27 cellular contexts compared by ENCODE assay signal in genomic region chr3:155431856-155432570, GRCh38.
"Had no signal": no experiment of that assay in that cellular context is flagged by ENCODE, and none has a peak within 500 bp of the region (broad histone marks: within the 10 kb centered on the region; RNA-seq: fewer than 3 reads in every experiment).

No MANE protein-coding gene starts in this region.

- DNase-seq: activated CD4-positive, alpha-beta T cell treated with anti-CD3 and anti-CD28 coated beads for 48 hours; activated CD4-positive, alpha-beta T cell treated with anti-CD3 and anti-CD28 coated beads, Interleukin-2, amount 50 U/mL, for 48 hours; activated CD8-positive, alpha-beta memory T cell treated with anti-CD3 and anti-CD28 coated beads for 24 hours; activated effector memory CD4-positive, alpha-beta T cell treated with Interleukin-2 at 50 U/mL for 16 hours; activated naive CD4-positive, alpha-beta T cell treated with anti-CD3 and anti-CD28 coated beads for 36 hours; activated naive CD8-positive, alpha-beta T cell treated with anti-CD3 and anti-CD28 coated beads for 36 hours; adrenal gland; cortex of kidney; effector memory CD8-positive, alpha-beta T cell; foreskin fibroblast; head of caudate nucleus; hypothalamus; immature natural killer cell; kidney; left colon; naive B cell; nephron progenitor cell; right lobe of liver; stimulated activated CD4-positive, alpha-beta T cell treated with anti-CD3 and anti-CD28 coated beads, Interleukin-2, amount 100 ng/mL, for 48 hours; stimulated activated naive CD4-positive, alpha-beta T cell treated with Interleukin-2 at 50 U/mL for 16 hours had no signal

- H3K9me3 Mint-ChIP-seq: effector memory CD8-positive, alpha-beta T cell had no signal

- H3K27me3 Mint-ChIP-seq: effector memory CD8-positive, alpha-beta T cell had no signal

- H3K9me3 ChIP-seq: adrenal gland, right lobe of liver had no signal

- H3K27ac Mint-ChIP-seq: activated naive CD4-positive, alpha-beta T cell treated with anti-CD3 and anti-CD28 coated beads for 36 hours; activated naive CD8-positive, alpha-beta T cell treated with anti-CD3 and anti-CD28 coated beads for 36 hours; brain; effector memory CD8-positive, alpha-beta T cell; immature natural killer cell; mesothelial cell of epicardium; nephron progenitor cell had no signal

- H3K36me3 Mint-ChIP-seq: activated naive CD8-positive, alpha-beta T cell treated with anti-CD3 and anti-CD28 coated beads for 36 hours; immature natural killer cell; mesothelial cell of epicardium had no signal

- ATAC-seq: activated CD4-positive, CD25-positive, alpha-beta regulatory T cell treated with anti-CD3 and anti-CD28 coated beads, Interleukin-2, amount 50 U/mL, for 24 hours; effector memory CD8-positive, alpha-beta T cell; left colon; right lobe of liver had no signal

- H3K4me1 ChIP-seq: adrenal gland, ascending aorta, right lobe of liver, tibial nerve had no signal

- H3K4me1 Mint-ChIP-seq: activated naive CD8-positive, alpha-beta T cell treated with anti-CD3 and anti-CD28 coated beads for 36 hours; immature natural killer cell; mesothelial cell of epicardium; nephron progenitor cell had no signal

- H3K4me3 ChIP-seq: adrenal gland, ascending aorta, right lobe of liver, tibial nerve had no signal

- H3K36me3 ChIP-seq: adrenal gland, ascending aorta, neutrophil, right lobe of liver, tibial nerve had no signal

- H3K27me3 ChIP-seq: adrenal gland, ascending aorta, neutrophil, right lobe of liver, tibial nerve had no signal

- H3K27ac ChIP-seq: adrenal gland, ascending aorta, neutrophil, right lobe of liver, tibial nerve, VCaP had no signal

- H3K4me3 Mint-ChIP-seq: activated naive CD4-positive, alpha-beta T cell treated with anti-CD3 and anti-CD28 coated beads for 36 hours; activated naive CD8-positive, alpha-beta T cell treated with anti-CD3 and anti-CD28 coated beads for 36 hours; brain; effector memory CD8-positive, alpha-beta T cell; immature natural killer cell; mesothelial cell of epicardium; naive B cell; nephron progenitor cell had no signal
